In the genomic region with DNA sequence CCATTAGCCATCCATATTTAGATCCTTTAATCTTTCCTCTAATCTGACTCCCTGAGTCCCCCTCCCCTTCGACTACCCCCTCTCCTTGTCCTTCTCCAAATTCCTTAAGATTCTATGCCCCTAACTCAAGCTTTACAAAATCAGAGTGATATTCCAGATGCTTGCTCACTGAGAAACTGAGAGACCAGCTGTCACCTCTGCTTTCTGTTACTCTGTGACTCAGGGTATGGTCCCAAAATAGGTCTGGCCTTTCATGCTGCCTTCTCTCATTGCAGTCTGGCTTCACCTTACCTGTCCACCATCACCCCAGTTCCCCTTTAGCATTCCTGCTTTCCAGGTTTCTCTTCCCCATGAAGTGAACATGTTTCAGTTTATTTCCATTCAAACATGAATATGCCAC, we compare ENCODE assay signal across 10 cellular contexts.
A peak's percentile ranks its signal among the peaks of the same experiment; 100 is the strongest.
DNase-seq lines count a peak whose midpoint lies in the region; ATAC-seq and TF ChIP-seq lines count a peak whose summit lies in the region.
"Had no signal": no experiment of that assay in that cellular context is flagged by ENCODE, and none has a peak within 500 bp of the region (broad histone marks: within the 10 kb centered on the region; RNA-seq: fewer than 3 reads in every experiment).

No MANE protein-coding gene starts in this region.

- no peak overlapping the region for H3K4me3 ChIP-seq in PC-9

- H3K4me2 ChIP-seq in PC-9: no peak overlapping the region

- no peaks in the 10 kb centered on the region for H3K4me1 ChIP-seq in PC-9 (replicated peaks; ENCODE audit: insufficient read depth)

- H3K9me3 Mint-ChIP-seq in naive thymus-derived CD8-positive, alpha-beta T cell: peaks cover 0 to 3% (median 0%) of the 10 kb centered on the region in 9 donors

- ATAC-seq in GM18873 (IDR thresholded peaks at IDR 0.05; ENCODE audit: low FRiP score, unreplicated experiment) (peak; percentile 40), GM21717 (IDR thresholded peaks at IDR 0.05; ENCODE audit: unreplicated experiment) (peak; percentile 55), HG03520 (IDR thresholded peaks at IDR 0.05; ENCODE audit: unreplicated experiment) (peak; percentile 57)
- ATAC-seq in naive thymus-derived CD8-positive, alpha-beta T cell: no peak

- BruUV-seq in PC-9 (replicated peaks; lab: Mats Ljungman, UMichigan): no TSS peak

- no peak overlapping the region for H2AFZ ChIP-seq in PC-9

- no peaks in the 10 kb centered on the region for H3K36me3 ChIP-seq in PC-9 (ENCODE audit: low read depth)

- H3K36me3 Mint-ChIP-seq in naive thymus-derived CD8-positive, alpha-beta T cell: no peaks in the 10 kb centered on the region

- H4K20me1 ChIP-seq in PC-9 (ENCODE audit: insufficient read depth): no peaks in the 10 kb centered on the region

- H3K27ac ChIP-seq in PC-9: no peak overlapping the region

- H3K4me1 Mint-ChIP-seq in naive thymus-derived CD8-positive, alpha-beta T cell: peaks cover 20 to 48% (median 37%) of the 10 kb centered on the region in 4 donors

- peak overlapping the region in 9 of 10 donors; percentile 56 to 96 (median 86) for H3K27ac Mint-ChIP-seq in naive thymus-derived CD8-positive, alpha-beta T cell
- H3K27ac Mint-ChIP-seq: H9 had no signal

- intact Hi-C loops in PC-9 (cut with micrococcal nuclease; ENCODE audit: unreplicated experiment): no loop called here

- no peaks in the 10 kb centered on the region for H3K79me2 ChIP-seq in PC-9 (ENCODE audit: low read depth)

- H3K9me2 ChIP-seq in PC-9 (ENCODE audit: insufficient read depth): 0 out of 2 replicates have a peak, but pooled peaks cover 5% of the 10 kb centered on the region

- H3K9me3 ChIP-seq in PC-9 (ENCODE audit: insufficient read depth, low read depth): no peaks in the 10 kb centered on the region

- CTCF ChIA-PET in PC-9 (lab: Charles Lee): no interaction called here

- no peaks in the 10 kb centered on the region for H3F3A ChIP-seq in PC-9 (ENCODE audit: insufficient read depth, low read depth)

- no peaks in the 10 kb centered on the region for H3K27me3 ChIP-seq in PC-9 (ENCODE audit: insufficient read depth, low read depth)

- no peak for TF ChIP-seq CTCF in PC-9 (conservative IDR thresholded peaks at IDR 0.05)

- H3K27me3 Mint-ChIP-seq in naive thymus-derived CD8-positive, alpha-beta T cell: no peaks in the 10 kb centered on the region

- no peak for DNase-seq in naive thymus-derived CD8-positive, alpha-beta T cell
- DNase-seq in PC-9: no peak
- no peak for DNase-seq in NCI-H1436 treated with DMSO at 0.1 percent for 48 hours (lab: John Stamatoyannopoulos, UW)
- DNase-seq in NCI-H1417 treated with DMSO at 0.1 percent for 48 hours (lab: John Stamatoyannopoulos, UW): no peak
- DNase-seq: H9, NCI-H526 treated with DMSO at 0.1 percent for 48 hours, occipital lobe had no signal

- POLR2A ChIA-PET in naive thymus-derived CD8-positive, alpha-beta T cell (lab: Charles Lee): no interaction called here
- POLR2A ChIA-PET in PC-9 (lab: Charles Lee; ENCODE audit: unreplicated experiment): no interaction called here

- H3K4me3 Mint-ChIP-seq in naive thymus-derived CD8-positive, alpha-beta T cell: peak overlapping the region in 7 of 10 donors; percentile 11 to 75 (median 68)
- H3K4me3 Mint-ChIP-seq: H9 had no signal

Comparison
In these comparisons a context has a peak if more than half of its experiments do, and no peak if none do; other contexts are left out.
1. ATAC-seq: peak in GM18873 (single experiment), GM21717 (single experiment) and HG03520 (single experiment); none in naive thymus-derived CD8-positive, alpha-beta T cell (0 of 2).